1 cellular context compared by ENCODE assay signal in genomic region chr15:72118400-72118978, GRCh38.
A peak's percentile ranks its signal among the peaks of the same experiment; 100 is the strongest.
TF ChIP-seq lines count a peak whose summit lies in the region.

TSS of gene SENP8 (plus strand) at chr15:72118403. CDS start at chr15:72139624, 21,221 bp downstream.

TF ChIP-seq in K562, 482 proteins besides CTCF, POLR2A, EP300 and RAD21 (continued from another document and continues in another):
- TF ChIP-seq CHD7 (IDR thresholded peaks at IDR 0.05; ENCODE audit: low read depth, low read length) (no peak), MAZ (CRISPR knock-in tag; conservative IDR thresholded peaks at IDR 0.05 in 1 of 2, IDR thresholded peaks at IDR 0.05 in 1 of 2) (peak; percentile 32 to 60), TSHZ1 (CRISPR knock-in tag; IDR thresholded peaks at IDR 0.05) (no peak), ZFP1 (CRISPR knock-in tag; IDR thresholded peaks at IDR 0.05) (no peak), NFIC (IDR thresholded peaks at IDR 0.05) (no peak), HNRNPK (IDR thresholded peaks at IDR 0.05; ENCODE audit: low read depth, low read length, poor library complexity, severe bottlenecking) (no peak), ETV1 (tag; conservative IDR thresholded peaks at IDR 0.05; ENCODE audit: low read depth) (no peak), MGA (IDR thresholded peaks at IDR 0.05) (no peak), ZNF280B (CRISPR knock-in tag; IDR thresholded peaks at IDR 0.05) (no peak), CREB1 (IDR thresholded peaks at IDR 0.05) (no peak), CREB1 (CRISPR knock-in tag; IDR thresholded peaks at IDR 0.05) (no peak), TRIM25 (IDR thresholded peaks at IDR 0.05; ENCODE audit: borderline replicate concordance) (no peak), THAP7 (CRISPR knock-in tag; IDR thresholded peaks at IDR 0.05) (no peak), SREBF2 (CRISPR knock-in tag; IDR thresholded peaks at IDR 0.05) (no peak), CBX8 (IDR thresholded peaks at IDR 0.05; ENCODE audit: borderline replicate concordance, extremely low read depth, low read depth, low read length, poor library complexity, severe bottlenecking) (no peak), SMARCA5 (IDR thresholded peaks at IDR 0.05) (no peak), HDAC3 (IDR thresholded peaks at IDR 0.05; ENCODE audit: borderline replicate concordance, partially characterized antibody) (no peak), GATAD2A (IDR thresholded peaks at IDR 0.05) (no peak)
